ENCODE assay signal across 19 cellular contexts in genomic region chr16:85565796-85566501, GRCh38. TPM values are rescaled to one million over a fixed set of nuclear protein-coding genes. Genes with fewer than 3 reads are reported as not detected.
DNase-seq lines count a peak whose midpoint lies in the region; ATAC-seq, FAIRE-seq and TF ChIP-seq lines count a peak whose summit lies in the region.
"Had no signal": no experiment of that assay in that cellular context is flagged by ENCODE, and none has a peak within 500 bp of the region (broad histone marks: within the 10 kb centered on the region; RNA-seq: fewer than 3 reads in every experiment).

No MANE protein-coding gene starts in this region.

- H2BK120ac ChIP-seq in H1 (replicated peaks; ENCODE audit: low read depth, low read length): no peak overlapping the region

- H3K79me1 ChIP-seq in H1 (ENCODE audit: low read depth, low read length): peaks cover 11% of the 10 kb centered on the region

- no peak overlapping the region for H3K4me3 Mint-ChIP-seq in MCF 10A (ENCODE audit: unreplicated experiment)
- H3K4me3 Mint-ChIP-seq in natural killer cell treated with Interleukin-12 subunit alpha and Interleukin-12 subunit beta and Interleukin-15 and Interleukin-18, amount 100 ng/mL, for 72 hours: peak overlapping the region; percentile 68

- peak overlapping the region; percentile 75; the same call in 1 of the 2 replicates for H2BK12ac ChIP-seq in H1 (ENCODE audit: low read depth, low read length)

- no peak for TF ChIP-seq RAD21 in H1 (IDR thresholded peaks at IDR 0.05 in 1 of 2, conservative IDR thresholded peaks at IDR 0.05 in 1 of 2; ENCODE audit: low read depth in 2 of 2, low read length in 2 of 2)

- POLR2A ChIA-PET in MCF 10A (lab: Yijun Ruan, JAX) (no interaction called here), H1 (lab: Charles Lee; ENCODE audit: partially characterized antibody) (interaction anchor here (0.7 to 5.9 kb wide), 3 partner anchors 11 to 50 kb away, joined by 3 to 27 read pairs (median 4); no protein-coding TSS in a partner anchor)

- no peaks in the 10 kb centered on the region for H3K27me3 Mint-ChIP-seq in MCF 10A (ENCODE audit: insufficient read depth, unreplicated experiment)
- no peaks in the 10 kb centered on the region for H3K27me3 Mint-ChIP-seq in natural killer cell treated with Interleukin-12 subunit alpha and Interleukin-12 subunit beta and Interleukin-15 and Interleukin-18, amount 100 ng/mL, for 72 hours

- peak overlapping the region; percentile 66; the same call in 1 of the 2 replicates for H2AK5ac ChIP-seq in H1 (ENCODE audit: low read depth, low read length)

- ATAC-seq in natural killer cell treated with Interleukin-12 subunit alpha and Interleukin-12 subunit beta and Interleukin-15 and Interleukin-18, amount 100 ng/mL, for 72 hours: no peak
- ATAC-seq in upper lobe of left lung (ENCODE audit: low FRiP score in 2 of 2) (no peak), GM21515 (IDR thresholded peaks at IDR 0.05; ENCODE audit: unreplicated experiment) (no peak), GM18519 (IDR thresholded peaks at IDR 0.05; ENCODE audit: low FRiP score, unreplicated experiment) (no peak), HG02642 (IDR thresholded peaks at IDR 0.05; ENCODE audit: poor library complexity, unreplicated experiment) (no peak)
- ATAC-seq: gastrocnemius medialis, upper lobe of right lung had no signal

- peak overlapping the region; percentile 93; the same call in 1 of the 2 replicates for H2BK15ac ChIP-seq in H1 (ENCODE audit: low read length)

- H4K8ac ChIP-seq in H1 (ENCODE audit: extremely low read depth, insufficient read depth, low read length): no peak overlapping the region; the same call in 1 of the 2 replicates

- H3K27me3 ChIP-seq in breast epithelium (no peaks in the 10 kb centered on the region), H1 (replicated peaks in 1 of 4; ENCODE audit: control insufficient read depth in 3 of 4, extremely low read depth in 1 of 4, insufficient read depth in 3 of 4, low read length in 3 of 4) (no peaks in the 10 kb centered on the region), upper lobe of left lung (no peaks in the 10 kb centered on the region)
- H3K27me3 ChIP-seq: gastrocnemius medialis, upper lobe of right lung had no signal

- 0 out of 2 replicates have a peak overlapping the region, but pooled peaks have one; percentile 40 for H2BK20ac ChIP-seq in H1 (ENCODE audit: low read length)

- H3K36me3 ChIP-seq in breast epithelium: no peaks in the 10 kb centered on the region
- no peaks in the 10 kb centered on the region for H3K36me3 ChIP-seq in H1 (ENCODE audit: control insufficient read depth in 2 of 4, insufficient read depth in 4 of 4, low read length in 3 of 4)
- H3K36me3 ChIP-seq in upper lobe of left lung: no peaks in the 10 kb centered on the region
- H3K36me3 ChIP-seq: gastrocnemius medialis, upper lobe of right lung had no signal

- no peak overlapping the region for H3K23ac ChIP-seq in H1 (ENCODE audit: insufficient read length)

- H3K79me2 ChIP-seq in H1 (ENCODE audit: control insufficient read depth in 1 of 2, insufficient read depth in 2 of 2, low read length in 2 of 2): peaks cover 0 to 73% of the 10 kb centered on the region in 2 experiments; a peak in 2 of 4 replicates

- TF ChIP-seq POLR2A in breast epithelium (IDR thresholded peaks at IDR 0.05) (no peak), H1 (IDR thresholded peaks at IDR 0.05; ENCODE audit: control extremely low read depth in 1 of 2, low read depth in 2 of 2, low read length in 2 of 2) (no peak), upper lobe of left lung (IDR thresholded peaks at IDR 0.05) (no peak)

- H3K9ac ChIP-seq in H1 (replicated peaks in 1 of 4; ENCODE audit: extremely low read depth in 1 of 4, low read depth in 3 of 4, low read length in 3 of 4): no peak overlapping the region

- CTCF ChIA-PET in MCF 10A (lab: Yijun Ruan, JAX) (no interaction called here), H1 (lab: Charles Lee; ENCODE audit: partially characterized antibody) (interaction anchor here (0.6 to 9.4 kb wide), 16 partner anchors 8 to 1260 kb away, joined by 3 to 173 read pairs (median 7); no protein-coding TSS in a partner anchor)

- WGBS in H1 (ENCODE audit: extremely low coverage in 1 of 2, insufficient coverage in 1 of 2, insufficient read length in 1 of 2, insufficient replicate concordance in 2 of 2, low coverage in 1 of 2, low lambda C conversion rate in 2 of 2, missing lambda C conversion rate in 1 of 2), 2 experiments: 81% methylated on average over 18 of the region's 20 CpGs; no CpG with 5 or more reads in 1 of the 2 experiments
- 84 to 87% methylated on average over 13 to 19 of the region's 20 CpGs for WGBS in upper lobe of left lung, 2 donors

- no peak overlapping the region for H3K14ac ChIP-seq in H1 (ENCODE audit: insufficient read length)

- peak overlapping the region; percentile 14 for H3K4ac ChIP-seq in H1 (replicated peaks; ENCODE audit: insufficient read length, low read depth, low read length)

- no peak for DNase-seq in breast epithelium (ENCODE audit: low spot score in 2 of 2)
- DNase-seq in MCF 10A (ENCODE audit: unreplicated experiment): no peak
- DNase-seq in H1 (ENCODE audit: low read depth in 1 of 2, low spot score in 2 of 2): no peak
- DNase-seq in natural killer cell treated with Interleukin-12 subunit alpha and Interleukin-12 subunit beta and Interleukin-15 and Interleukin-18, amount 100 ng/mL, for 72 hours (ENCODE audit: low spot score): no peak
- peak in 1 of 2 donors; percentile 80 for DNase-seq in upper lobe of left lung
- DNase-seq: 8988T; C1 segment of cervical spinal cord; DMS53; gastrocnemius medialis; KG1; RPMI8226; stimulated activated CD4-positive, alpha-beta T cell treated with anti-CD3 and anti-CD28 coated beads, Interleukin-4, amount 100 ng/mL, for 1 hour; stimulated activated CD8-positive, alpha-beta memory T cell treated with anti-CD3 and anti-CD28 coated beads, Interleukin-4, amount 100 ng/mL, for 48 hours; upper lobe of right lung had no signal

- no TSS peak for BruUV-seq in MCF 10A (replicated peaks; lab: Mats Ljungman, UMichigan)

- H3K9me3 ChIP-seq in breast epithelium: peaks cover 0 to 6% of the 10 kb centered on the region in 2 donors
- H3K9me3 ChIP-seq in H1 (ENCODE audit: insufficient read depth in 2 of 2, low read depth in 1 of 2, low read length in 1 of 2): no peaks in the 10 kb centered on the region
- no peaks in the 10 kb centered on the region for H3K9me3 ChIP-seq in upper lobe of left lung
- H3K9me3 ChIP-seq: gastrocnemius medialis, upper lobe of right lung had no signal

- H3K9me3 Mint-ChIP-seq in MCF 10A (ENCODE audit: unreplicated experiment): no peaks in the 10 kb centered on the region
- no peaks in the 10 kb centered on the region for H3K9me3 Mint-ChIP-seq in natural killer cell treated with Interleukin-12 subunit alpha and Interleukin-12 subunit beta and Interleukin-15 and Interleukin-18, amount 100 ng/mL, for 72 hours

- H3K4me1 ChIP-seq in breast epithelium (peaks cover 8 to 9% of the 10 kb centered on the region in 2 donors), H1 (replicated peaks in 1 of 4; ENCODE audit: control insufficient read depth in 3 of 4, insufficient read depth in 4 of 4, low read length in 3 of 4) (peaks cover 21 to 63% (median 35%) of the 10 kb centered on the region in 4 experiments), upper lobe of left lung (peaks cover 91 to 100% (median 94%) of the 10 kb centered on the region in 4 donors)

- intact Hi-C loops in breast epithelium (cut with DNase I; ENCODE audit: low total_unique reads): no loop called here
- intact Hi-C loops in MCF 10A (cut with micrococcal nuclease): no loop called here

- TF ChIP-seq CTCF in breast epithelium (IDR thresholded peaks at IDR 0.05) (no peak), MCF 10A (IDR thresholded peaks at IDR 0.05; ENCODE audit: unreplicated experiment) (no peak), H1 (IDR thresholded peaks at IDR 0.05; ENCODE audit: control extremely low read depth in 1 of 3, insufficient read depth in 1 of 3, low read depth in 1 of 3, low read length in 3 of 3) (no peak), upper lobe of left lung (IDR thresholded peaks at IDR 0.05) (no peak)

- H3K56ac ChIP-seq in H1 (replicated peaks; ENCODE audit: insufficient read length, low read depth, low read length): no peak overlapping the region

- TF ChIP-seq EP300 in H1 (IDR thresholded peaks at IDR 0.05; ENCODE audit: borderline replicate concordance in 1 of 2, low read depth in 2 of 2, low read length in 2 of 2): no peak
- TF ChIP-seq EP300 in upper lobe of left lung (IDR thresholded peaks at IDR 0.05): no peak

- no peak overlapping the region for H2AFZ ChIP-seq in H1 (ENCODE audit: low read length)

- H3K18ac ChIP-seq in H1 (ENCODE audit: extremely low read depth, low read length): no peak overlapping the region; the same call in 1 of the 2 replicates

- H3K4me3 ChIP-seq in breast epithelium (no peak overlapping the region), H1 (ENCODE audit: extremely low read depth in 1 of 4, insufficient read depth in 2 of 4, low read depth in 3 of 4, low read length in 4 of 4) (peak overlapping the region in 1 of 4 experiments; percentile 5; a peak in 1 of 8 replicates), upper lobe of left lung (no peak overlapping the region)
- H3K4me3 ChIP-seq: gastrocnemius medialis, upper lobe of right lung had no signal

- 0 out of 4 replicates have a peak overlapping the region, but pooled peaks of 1 of the 2 experiments have one; percentile 8 for H3K4me2 ChIP-seq in H1 (ENCODE audit: insufficient read depth in 1 of 2, low read depth in 2 of 2, low read length in 2 of 2)

- FAIRE-seq in H1 (lab: Jason Lieb, UNC): no peak
- FAIRE-seq: GM19239 had no signal

- H3K23me2 ChIP-seq in H1 (ENCODE audit: low read depth, low read length): no peaks in the 10 kb centered on the region; the same call in 1 of the 2 replicates

- H2BK5ac ChIP-seq in H1 (ENCODE audit: low read depth, low read length): peak overlapping the region; percentile 75; the same call in 1 of the 2 replicates

- peaks cover 8% of the 10 kb centered on the region for H3K4me1 Mint-ChIP-seq in MCF 10A (ENCODE audit: insufficient read depth, unreplicated experiment)
- peaks cover 79 to 85% of the 10 kb centered on the region in 2 donors for H3K4me1 Mint-ChIP-seq in natural killer cell treated with Interleukin-12 subunit alpha and Interleukin-12 subunit beta and Interleukin-15 and Interleukin-18, amount 100 ng/mL, for 72 hours (ENCODE audit: low read depth in 2 of 2)

- H4K20me1 ChIP-seq in H1 (replicated peaks in 1 of 2; ENCODE audit: control insufficient read depth in 1 of 2, insufficient read depth in 2 of 2, low read length in 2 of 2): peaks cover 3 to 13% of the 10 kb centered on the region in 2 experiments

- H3K27ac ChIP-seq in breast epithelium (peak overlapping the region; percentile 17 to 93), H1 (ENCODE audit: low read depth, low read length) (no peak overlapping the region), upper lobe of left lung (peak overlapping the region in 3 of 4 donors; percentile 2 to 72 (median 60))
- H3K27ac ChIP-seq: gastrocnemius medialis, upper lobe of right lung, VCaP had no signal

- no peak overlapping the region for H4K5ac ChIP-seq in H1 (ENCODE audit: insufficient read length, low read depth, low read length)

- peaks cover 17% of the 10 kb centered on the region for H3K36me3 Mint-ChIP-seq in MCF 10A (ENCODE audit: insufficient read depth, unreplicated experiment)
- H3K36me3 Mint-ChIP-seq in natural killer cell treated with Interleukin-12 subunit alpha and Interleukin-12 subunit beta and Interleukin-15 and Interleukin-18, amount 100 ng/mL, for 72 hours: no peaks in the 10 kb centered on the region

- no peak overlapping the region for H4K91ac ChIP-seq in H1 (replicated peaks; ENCODE audit: insufficient read length, low read length)

- H3K27ac Mint-ChIP-seq in MCF 10A (ENCODE audit: low read depth, unreplicated experiment): no peak overlapping the region
- H3K27ac Mint-ChIP-seq in natural killer cell treated with Interleukin-12 subunit alpha and Interleukin-12 subunit beta and Interleukin-15 and Interleukin-18, amount 100 ng/mL, for 72 hours: peak overlapping the region; percentile 97 to 99

RNA-seq across cellular contexts. Expression of gene GSE1, which starts 47.2 kb away (rescaled TPM):
- total RNA-seq in breast epithelium: 100 to 1,000 TPM in 1 of 3 donors, 10 to 100 TPM in 2; 52.3 to 105 (median 60.7) TPM
- 44.4 and 52.9 TPM in 2 replicates for total RNA-seq in MCF 10A (2022)
- 65.6 and 66.2 TPM in 2 replicates for total RNA-seq in H1 (2021; fragmentation: NEBNext Ultra II Directional; extraction: Animal tissue kit (Norgen Biotek cat#: 25700))
- 26.0 and 40.0 TPM in 2 replicates for polyA plus RNA-seq in H1 (2011; rRNA removed)
- polyA plus RNA-seq in H1 (2011; cell fraction: cytosol; rRNA removed): 26.5 TPM
- polyA plus RNA-seq in H1 (2011; cell fraction: nucleus; rRNA removed): 123 TPM
- polyA plus RNA-seq in H1 (2012, experiment 1 of 2): 42.4 to 51.0 TPM (median 44.8 TPM) in 4 replicates
- polyA plus RNA-seq in H1 (2012, experiment 2 of 2): 18.4 TPM
- 30.0 TPM for polyA plus RNA-seq in H1 (2013, experiment 1 of 2)
- polyA plus RNA-seq in H1 (2013, experiment 2 of 2): 30.1 TPM
- 35.8 and 37.6 TPM in 2 replicates for polyA minus RNA-seq in H1 (2011; rRNA and poly(A)+ RNA removed)
- polyA minus RNA-seq in H1 (2011; cell fraction: cytosol; rRNA and poly(A)+ RNA removed): 76.6 TPM
- 93.7 TPM for polyA minus RNA-seq in H1 (2011; cell fraction: nucleus; rRNA and poly(A)+ RNA removed)
- 100 to 1,000 TPM in 1 of 2 donors, 10 to 100 TPM in 1; 84.9 to 146 TPM for total RNA-seq in natural killer cell treated with Interleukin-12 subunit alpha and Interleukin-12 subunit beta and Interleukin-15 and Interleukin-18, amount 100 ng/mL, for 72 hours
- 100 to 1,000 TPM in 2 of 6 donors, 10 to 100 TPM in 4; 80.2 to 332 (median 90.8) TPM for total RNA-seq in upper lobe of left lung
